ENCODE assay signal across 1 cellular context in genomic region chr16:74607310-74607966, GRCh38.
TF ChIP-seq lines count a peak whose summit lies in the region.

No MANE protein-coding gene starts in this region.

TF ChIP-seq in WTC11, 78 proteins besides CTCF, POLR2A, EP300 and RAD21 (continued from another document):
- TF ChIP-seq ARID4B (CRISPR knock-in tag; IDR thresholded peaks at IDR 0.05; ENCODE audit: borderline replicate concordance): no peak
- TF ChIP-seq KAT7 (CRISPR knock-in tag; IDR thresholded peaks at IDR 0.05; ENCODE audit: borderline replicate concordance): no peak
- no peak for TF ChIP-seq HMGXB4 (CRISPR knock-in tag; IDR thresholded peaks at IDR 0.05)
- TF ChIP-seq USF2 (CRISPR knock-in tag; IDR thresholded peaks at IDR 0.05): no peak
- no peak for TF ChIP-seq CDX4 (CRISPR knock-in tag; IDR thresholded peaks at IDR 0.05; ENCODE audit: borderline replicate concordance)
- no peak for TF ChIP-seq TCF7 (CRISPR knock-in tag; IDR thresholded peaks at IDR 0.05; ENCODE audit: low read depth)
- TF ChIP-seq ATF1 (CRISPR knock-in tag; IDR thresholded peaks at IDR 0.05): no peak
- no peak for TF ChIP-seq ELF4 (CRISPR knock-in tag; IDR thresholded peaks at IDR 0.05; ENCODE audit: low read depth)
